Comparison of ENCODE assay signal across 8 cellular contexts in the genomic region with DNA sequence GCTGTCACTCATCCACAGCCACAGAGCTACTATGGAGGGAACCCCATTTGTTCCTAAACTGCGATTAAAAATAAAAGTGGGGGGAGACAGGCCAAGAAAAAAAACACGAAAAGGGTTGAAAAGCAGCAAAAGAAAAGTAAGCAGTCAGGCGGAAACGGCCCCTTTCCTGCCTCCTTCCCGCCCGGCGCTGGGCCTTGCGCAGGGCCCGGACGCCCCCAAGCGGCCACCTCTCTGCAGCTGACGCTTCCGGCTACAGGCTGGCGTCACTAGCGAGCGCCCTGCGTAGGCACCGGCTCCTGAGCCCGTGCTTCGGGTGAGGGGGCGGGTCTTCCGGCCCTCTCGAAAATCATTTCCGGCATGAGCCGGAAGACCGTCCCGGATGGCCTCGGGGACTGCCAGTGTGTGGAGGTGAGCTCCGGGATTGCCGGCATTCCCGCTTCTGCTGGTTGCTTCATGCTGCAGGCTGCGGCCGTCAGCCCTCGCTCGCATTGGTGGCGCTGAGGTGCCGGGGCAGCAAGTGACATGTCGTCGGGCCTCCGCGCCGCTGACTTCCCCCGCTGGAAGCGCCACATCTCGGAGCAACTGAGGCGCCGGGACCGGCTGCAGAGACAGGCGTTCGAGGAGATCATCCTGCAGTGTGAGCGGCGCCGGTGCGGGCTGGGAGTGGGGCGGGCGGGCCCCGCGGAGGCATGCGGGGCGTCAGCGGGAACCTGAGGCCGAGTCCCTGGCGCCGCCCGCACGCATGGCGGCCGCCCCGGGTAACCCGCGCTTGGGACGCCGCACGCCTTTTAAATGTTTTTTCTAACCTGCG. TPM values are rescaled to one million over a fixed set of nuclear protein-coding genes. Genes with fewer than 3 reads are reported as not detected.
DNase-seq lines count a peak whose midpoint lies in the region; TF ChIP-seq lines count a peak whose summit lies in the region.

ATG16L1 (plus strand) TSS at position 368 of the 811 bp plus-strand sequence; CDS start at position 523, 155 bp downstream.

- H3K14ac ChIP-seq in neuronal stem cell (ENCODE audit: low read length), result no peak within 1 kb of the TSS

- H4K91ac ChIP-seq in neuronal stem cell (ENCODE audit: low read depth, low read length, poor library complexity), result no peak within 1 kb of the TSS

- H2BK120ac ChIP-seq in neuronal stem cell (ENCODE audit: low read depth, low read length), result no peak within 1 kb of the TSS

- no peak within 1 kb of the TSS for H2BK5ac ChIP-seq in neuronal stem cell (ENCODE audit: low read length)

- no CpG with 5 or more reads among the region's 75 CpGs for WGBS in neuronal stem cell (ENCODE audit: extremely low coverage in 2 of 2, insufficient read length in 2 of 2, insufficient replicate concordance in 1 of 2), 2 donors

- no peak within 1 kb of the TSS for H2BK15ac ChIP-seq in neuronal stem cell (ENCODE audit: low read length)

- H3K36me3 ChIP-seq in GM06990 (ENCODE audit: control insufficient read depth, insufficient read depth, low read length) (peaks cover 1% of the 10 kb centered on the region; the same call in 1 of the 2 replicates), neuronal stem cell (replicated peaks in 1 of 2; ENCODE audit: control insufficient read depth in 2 of 2, insufficient read depth in 2 of 2, low read length in 2 of 2) (peaks cover 0 to 20% of the 10 kb centered on the region in 2 donors)

- H2AK5ac ChIP-seq in neuronal stem cell (ENCODE audit: low read depth, low read length), result no peak within 1 kb of the TSS

- H3K9me3 ChIP-seq in neuronal stem cell (replicated peaks in 1 of 2; ENCODE audit: control insufficient read depth in 2 of 2, insufficient read depth in 1 of 2, low read depth in 1 of 2, low read length in 2 of 2), result peaks cover 10 to 11% of the 10 kb centered on the region in 2 donors

- H3K27me3 ChIP-seq in GM06990 (replicated peaks; ENCODE audit: control insufficient read depth, insufficient read depth, low read length) (no peaks in the 10 kb centered on the region), neuronal stem cell (ENCODE audit: control insufficient read depth in 3 of 3, insufficient read depth in 3 of 3, low read depth in 1 of 3, low read length in 3 of 3) (no peaks in the 10 kb centered on the region)

- H3K4ac ChIP-seq in neuronal stem cell (ENCODE audit: low read length), result no peak within 1 kb of the TSS

- TF ChIP-seq CTCF in GM06990 (IDR thresholded peaks at IDR 0.05; ENCODE audit: insufficient read depth, low read length, poor library complexity, severe bottlenecking) (peak; percentile 96), HFF-Myc (IDR thresholded peaks at IDR 0.05; ENCODE audit: low read depth, low read length, missing control alignments) (peak; percentile 97), subcutaneous adipose tissue (IDR thresholded peaks at IDR 0.05; ENCODE audit: low read depth) (no peak)

- H3K4me2 ChIP-seq in neuronal stem cell (ENCODE audit: insufficient read depth, low read length, poor library complexity, severe bottlenecking), result peak within 1 kb of the TSS; percentile 74

- DNase-seq in GM06990 (ENCODE audit: extremely low read depth, insufficient read length), result peak; percentile 95
- peak; percentile 81 for DNase-seq in HFF-Myc (ENCODE audit: extremely low read depth, low read depth)
- peak; percentile 96 for DNase-seq in MV-4-11 (lab: John Stamatoyannopoulos, UW)
- DNase-seq in SK-MEL-5 (ENCODE audit: low read depth, low spot score), result peak; percentile 94
- peak; percentile 96 for DNase-seq in activated naive CD4-positive, alpha-beta T cell treated with Interleukin-2 at 50 U/mL for 16 hours
- peak; percentile 91 for DNase-seq in foreskin melanocyte
- DNase-seq in neuronal stem cell (ENCODE audit: low spot score), result peak; percentile 90

- peak within 1 kb of the TSS; percentile 45 for H3K27ac ChIP-seq in neuronal stem cell (replicated peaks; ENCODE audit: low read length)

- peak within 1 kb of the TSS; percentile 87 for H3K18ac ChIP-seq in neuronal stem cell (ENCODE audit: low read length)

- in situ Hi-C loops in SK-MEL-5 (cut with HindIII; ENCODE audit: low pct_unique_long_range_greater_than_20kb, low sequenced_read_pairs), result no loop called here

- H3K4me1 ChIP-seq in neuronal stem cell (ENCODE audit: control insufficient read depth in 2 of 2, insufficient read depth in 1 of 2, low read depth in 1 of 2, low read length in 2 of 2), result peaks cover 1 to 5% of the 10 kb centered on the region in 2 donors

- H2AFZ ChIP-seq in neuronal stem cell (ENCODE audit: low read length), result peak within 1 kb of the TSS; percentile 86

- no peaks in the 10 kb centered on the region for H3K79me1 ChIP-seq in neuronal stem cell (ENCODE audit: low read depth, low read length)

- H2BK12ac ChIP-seq in neuronal stem cell (ENCODE audit: low read length), result no peak within 1 kb of the TSS

- H3K9ac ChIP-seq in neuronal stem cell (ENCODE audit: low read depth, low read length, poor library complexity), result peak within 1 kb of the TSS; percentile 97

- no peak within 1 kb of the TSS for H4K8ac ChIP-seq in neuronal stem cell (ENCODE audit: low read depth, low read length)

- peak within 1 kb of the TSS; percentile 40 for H3K23ac ChIP-seq in neuronal stem cell (ENCODE audit: low read depth, low read length, poor library complexity)

- H3K4me3 ChIP-seq in GM06990 (replicated peaks; ENCODE audit: low read depth, low read length) (peak within 1 kb of the TSS; percentile 99), HFF-Myc (replicated peaks; ENCODE audit: low read depth, low read length) (peak within 1 kb of the TSS; percentile 94), neuronal stem cell (ENCODE audit: low read length in 2 of 2) (peak within 1 kb of the TSS; percentile 95 to 100)

RNA-seq across cellular contexts. Expression of gene ATG16L1, which starts in this region (rescaled TPM):
- total RNA-seq in SK-MEL-5 (2014; rRNA removed; shearing (Covaris generic)), result 28.1 and 28.7 TPM in 2 replicates
- 22.4 and 25.7 TPM in 2 replicates for polyA plus RNA-seq in SK-MEL-5 (2015; cell fraction: cytosol; rRNA removed)
- 53.2 and 57.3 TPM in 2 replicates for polyA plus RNA-seq in SK-MEL-5 (2015; cell fraction: nucleus; rRNA removed)
- polyA plus RNA-seq in neuronal stem cell (2013, experiment 1 of 2), result 11.9 TPM
- 11.6 TPM for polyA plus RNA-seq in neuronal stem cell (2013, experiment 2 of 2)
- 10 to 100 TPM; 16.1 to 31.8 (median 19.7) TPM for total RNA-seq in subcutaneous adipose tissue

Comparison
In these comparisons a context has a peak if more than half of its experiments do, and no peak if none do; other contexts are left out.
1. Peak in every context shown above with its lines: DNase-seq, H3K4me3 ChIP-seq and H3K27ac ChIP-seq.